Comparison of ENCODE assay signal across 8 cellular contexts in the genomic region with DNA sequence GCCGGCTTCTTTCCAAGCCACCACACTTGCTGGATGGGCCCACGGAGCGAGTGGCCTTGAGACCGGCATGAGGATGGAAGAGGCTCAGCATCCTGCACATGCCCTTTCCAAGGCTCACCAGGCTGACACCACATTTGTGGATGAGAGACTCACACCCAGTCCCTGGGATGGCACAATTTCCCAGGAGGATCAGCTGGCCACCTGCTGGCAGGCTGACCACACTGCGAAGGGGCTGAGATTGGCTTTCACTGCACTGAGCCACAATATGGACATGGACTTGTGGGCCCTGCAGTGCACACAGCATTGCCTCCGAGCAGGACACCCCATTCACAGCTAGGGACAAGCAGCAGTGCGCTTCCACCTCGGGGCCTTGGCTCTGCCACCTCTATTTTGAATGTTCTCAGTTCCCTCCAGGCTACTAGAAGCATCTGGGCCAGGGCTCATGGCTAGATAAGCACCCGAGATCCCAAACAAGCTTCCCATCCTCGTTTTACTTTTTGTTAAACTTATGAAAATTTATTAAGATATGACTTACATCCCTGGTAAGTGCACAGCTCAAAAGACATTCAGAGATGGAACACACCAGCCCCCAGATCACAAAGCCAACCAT. TPM values are rescaled to one million over a fixed set of nuclear protein-coding genes. Genes with fewer than 3 reads are reported as not detected.
DNase-seq lines count a peak whose midpoint lies in the region; ATAC-seq, FAIRE-seq and TF ChIP-seq lines count a peak whose summit lies in the region.

No MANE protein-coding gene starts in this region.

- peak; percentile 28 to 74; a peak in 3 of 4 replicates for TF ChIP-seq RAD21 in K562 (CRISPR knock-in tag; conservative IDR thresholded peaks at IDR 0.05 in 1 of 2, IDR thresholded peaks at IDR 0.05 in 1 of 2)

- no peak overlapping the region for H3K4me3 Mint-ChIP-seq in T-cell
- H3K4me3 Mint-ChIP-seq in T-helper 2 cell treated with Interferon-gamma antibody and Interleukin-4, amounts not matched to agents 5 μg/mL and 100 μg/mL, for 36 hours = no peak overlapping the region

- no peaks in the 10 kb centered on the region for H3K27me3 Mint-ChIP-seq in T-cell
- H3K27me3 Mint-ChIP-seq in T-helper 2 cell treated with Interferon-gamma antibody and Interleukin-4, amounts not matched to agents 5 μg/mL and 100 μg/mL, for 36 hours (ENCODE audit: low read depth) = no peaks in the 10 kb centered on the region

- H3K27ac Mint-ChIP-seq in T-cell = no peak overlapping the region
- H3K27ac Mint-ChIP-seq in T-helper 2 cell treated with Interferon-gamma antibody and Interleukin-4, amounts not matched to agents 5 μg/mL and 100 μg/mL, for 36 hours = no peak overlapping the region

- TF ChIP-seq EP300 in K562 (IDR thresholded peaks at IDR 0.05; ENCODE audit: low read length) = no peak

- H3K36me3 Mint-ChIP-seq in T-cell = no peaks in the 10 kb centered on the region
- no peaks in the 10 kb centered on the region for H3K36me3 Mint-ChIP-seq in T-helper 2 cell treated with Interferon-gamma antibody and Interleukin-4, amounts not matched to agents 5 μg/mL and 100 μg/mL, for 36 hours (ENCODE audit: low read depth)

- intact Hi-C loops in K562 (cut with micrococcal nuclease) = no loop called here

- H2AFZ ChIP-seq in K562 (ENCODE audit: low read depth, low read length) = 0 out of 2 replicates have a peak overlapping the region, but pooled peaks have one; percentile 3

- BruUV-seq in K562 (replicated peaks; lab: Mats Ljungman, UMichigan) = no TSS peak

- ATAC-seq in K562 (peak; percentile 93), T-cell (replicated peaks in 1 of 4) (no peak)

- H3K4me2 ChIP-seq in K562 (ENCODE audit: insufficient read depth, low read length) = no peak overlapping the region

- TF ChIP-seq POLR2A in K562 (conservative IDR thresholded peaks at IDR 0.05) = no peak

- peak overlapping the region in 1 of 2 experiments; percentile 75; a peak in 2 of 4 replicates for H3K9ac ChIP-seq in K562 (ENCODE audit: insufficient read depth in 1 of 2, low read depth in 2 of 2, low read length in 2 of 2)

- H3K9me3 ChIP-seq in K562 (replicated peaks; ENCODE audit: control insufficient read depth, insufficient read depth, low read depth, low read length) = no peaks in the 10 kb centered on the region

- peaks cover 0 to 26% of the 10 kb centered on the region in 2 experiments; a peak in 2 of 5 replicates for H3K4me1 ChIP-seq in K562 (replicated peaks in 1 of 2; ENCODE audit: control insufficient read depth in 2 of 2, insufficient read depth in 2 of 2, low read length in 2 of 2)

- H3K36me3 ChIP-seq in K562 (ENCODE audit: control insufficient read depth, insufficient read depth, low read length) = no peaks in the 10 kb centered on the region
- H3K36me3 ChIP-seq in kidney epithelial cell (ENCODE audit: control insufficient read depth, insufficient read depth, low read length) = no peaks in the 10 kb centered on the region

- DNase-seq in COR-L47 (lab: John Stamatoyannopoulos, UW) = peak; percentile 13
- peak in 41 of 76 experiments; percentile 5 to 57 (median 24) for DNase-seq in HUDEP-2 (lab: John Stamatoyannopoulos, UW; ENCODE audit: unreplicated experiment in 76 of 76)
- DNase-seq in K562 (ENCODE audit: extremely low read depth in 1 of 4, low spot score in 3 of 4) = peak; percentile 29 to 59 (median 38)
- no peak for DNase-seq in kidney epithelial cell (ENCODE audit: low read depth)
- no peak for DNase-seq in T-cell
- DNase-seq in T-helper 2 cell treated with Interferon-gamma antibody and Interleukin-4, amounts not matched to agents 5 μg/mL and 100 μg/mL, for 36 hours (ENCODE audit: low spot score) = no peak
- no peak for DNase-seq in activated CD8-positive, alpha-beta memory T cell treated with anti-CD3 and anti-CD28 coated beads for 24 hours
- no peak for DNase-seq in cerebellum (ENCODE audit: low spot score)

- in situ Hi-C loops in K562 (cut with MboI) = no loop called here

- TF ChIP-seq CTCF in K562 (IDR thresholded peaks at IDR 0.05 in 2 of 3, conservative IDR thresholded peaks at IDR 0.05 in 1 of 3; ENCODE audit: insufficient read depth in 2 of 3, low read depth in 1 of 3, low read length in 3 of 3) (peak; percentile 64 to 81 (median 72)), kidney epithelial cell (IDR thresholded peaks at IDR 0.05; ENCODE audit: insufficient read depth, low read length, poor library complexity, severe bottlenecking) (peak; percentile 88)

- FAIRE-seq in K562 (lab: Jason Lieb, UNC) = peak; percentile 83

- H3K27ac ChIP-seq in K562 (ENCODE audit: extremely low read depth, low read depth, low read length) = no peak overlapping the region

- WGBS in K562 (ENCODE audit: insufficient coverage, low coverage, missing lambda C conversion rate) = 44% methylated on average over 10 of the region's 10 CpGs

- H3K27me3 ChIP-seq in K562 (ENCODE audit: control insufficient read depth in 2 of 2, insufficient read depth in 2 of 2, low read length in 2 of 2) = no peaks in the 10 kb centered on the region
- no peaks in the 10 kb centered on the region for H3K27me3 ChIP-seq in kidney epithelial cell (ENCODE audit: control insufficient read depth, insufficient read depth, low read length)

- no peaks in the 10 kb centered on the region for H3K9me3 Mint-ChIP-seq in T-cell
- H3K9me3 Mint-ChIP-seq in T-helper 2 cell treated with Interferon-gamma antibody and Interleukin-4, amounts not matched to agents 5 μg/mL and 100 μg/mL, for 36 hours = no peaks in the 10 kb centered on the region

- POLR2A ChIA-PET in K562 (lab: Yijun Ruan, JAX) (interaction anchor here (1.3 kb wide), 1 partner anchor 37 kb away, joined by 7 read pairs; no protein-coding TSS in a partner anchor), T-cell (lab: Charles Lee) (no interaction called here)

- H3K4me1 Mint-ChIP-seq in T-cell = no peaks in the 10 kb centered on the region
- no peaks in the 10 kb centered on the region for H3K4me1 Mint-ChIP-seq in T-helper 2 cell treated with Interferon-gamma antibody and Interleukin-4, amounts not matched to agents 5 μg/mL and 100 μg/mL, for 36 hours (ENCODE audit: low read depth)

- no peaks in the 10 kb centered on the region for H3K79me2 ChIP-seq in K562 (ENCODE audit: control insufficient read depth, insufficient read depth, low read length)

- H4K20me1 ChIP-seq in K562 (replicated peaks; ENCODE audit: control insufficient read depth, insufficient read depth, low read length) = no peaks in the 10 kb centered on the region

- no peaks in the 10 kb centered on the region for H3K9me1 ChIP-seq in K562 (ENCODE audit: control insufficient read depth, insufficient read depth, low read length)

- H3K4me3 ChIP-seq in K562 (no peak overlapping the region), kidney epithelial cell (ENCODE audit: low read depth, low read length) (no peak overlapping the region)

- CTCF ChIA-PET in K562 (lab: Yijun Ruan, JAX; ENCODE audit: low intra/inter-chr PET ratio) = no interaction called here
- CTCF ChIA-PET in T-cell (lab: Charles Lee) = no interaction called here

TF ChIP-seq in K562, 482 proteins besides CTCF, POLR2A, EP300 and RAD21 (continues in another document):
- no peak for TF ChIP-seq PHF21A (IDR thresholded peaks at IDR 0.05; ENCODE audit: borderline replicate concordance, low read depth)
- TF ChIP-seq HEY1 (CRISPR knock-in tag; IDR thresholded peaks at IDR 0.05; ENCODE audit: borderline replicate concordance) = no peak
- TF ChIP-seq SRSF3 (IDR thresholded peaks at IDR 0.05; ENCODE audit: insufficient read depth, low read length) = no peak
- TF ChIP-seq SIN3A (IDR thresholded peaks at IDR 0.05; ENCODE audit: borderline replicate concordance in 2 of 2, control insufficient read depth in 1 of 2, low read depth in 2 of 2, low read length in 2 of 2) = no peak
- TF ChIP-seq NFATC3 (IDR thresholded peaks at IDR 0.05) = no peak
- TF ChIP-seq DPF2 (IDR thresholded peaks at IDR 0.05) = no peak
- TF ChIP-seq TFAP4 (CRISPR knock-in tag; IDR thresholded peaks at IDR 0.05; ENCODE audit: borderline replicate concordance) = peak; percentile 41; the same call in 1 of the 2 replicates
- TF ChIP-seq ZNF717 (CRISPR knock-in tag; IDR thresholded peaks at IDR 0.05) = no peak
- no peak for TF ChIP-seq TAF9B (IDR thresholded peaks at IDR 0.05; ENCODE audit: partially characterized antibody)
- no peak for TF ChIP-seq CCAR2 (IDR thresholded peaks at IDR 0.05; ENCODE audit: low read depth, low read length)
- no peak for TF ChIP-seq TEAD4 (IDR thresholded peaks at IDR 0.05; ENCODE audit: low read length)
- TF ChIP-seq TEAD4 (CRISPR knock-in tag; IDR thresholded peaks at IDR 0.05; ENCODE audit: borderline replicate concordance) = no peak
- no peak for TF ChIP-seq RAD51 (IDR thresholded peaks at IDR 0.05; ENCODE audit: borderline replicate concordance, low read depth)
- no peak for TF ChIP-seq ZBTB17 (CRISPR knock-in tag; IDR thresholded peaks at IDR 0.05)
- TF ChIP-seq NR2F6 (CRISPR knock-in tag; IDR thresholded peaks at IDR 0.05) = no peak

RNA-seq across cellular contexts. Expression of gene KSR1, which starts 25.3 kb away (rescaled TPM):
- total RNA-seq in K562 (2011; cell fraction: chromatin; rRNA removed; ENCODE audit: low replicate concordance) = 221 and 371 TPM in 2 replicates
- 168 and 203 TPM in 2 replicates for total RNA-seq in K562 (2011; cell fraction: nucleolus; rRNA removed)
- 226 and 236 TPM in 2 replicates for total RNA-seq in K562 (2011; cell fraction: nucleoplasm; rRNA removed)
- 17.8 and 18.2 TPM in 2 replicates for total RNA-seq in K562 (2014; rRNA removed)
- 14.7 and 18.4 TPM in 2 replicates for total RNA-seq in K562 (2014; rRNA removed; fragmentation: Illumina TruSeq; extraction: Trizol)
- total RNA-seq in K562 (2015; rRNA removed; fragmentation: Illumina TruSeq; extraction: Trizol) = 9.6 and 10.9 TPM in 2 replicates
- total RNA-seq in K562 (2021) = 48.0 and 51.7 TPM in 2 replicates
- 16.4 and 20.2 TPM in 2 replicates for polyA plus RNA-seq in K562 (2011; rRNA removed)
- 9.1 and 16.1 TPM in 2 replicates for polyA plus RNA-seq in K562 (2011; cell fraction: cytosol; rRNA removed)
- 52.3 and 120 TPM in 2 replicates for polyA plus RNA-seq in K562 (2011; cell fraction: nucleus; rRNA removed)
- polyA plus RNA-seq in K562 (2012) = 27.7 and 56.2 TPM in 2 replicates
- polyA plus RNA-seq in K562 (2014; fragmentation: Illumina TruSeq; extraction: Trizol) = 36.9 and 38.0 TPM in 2 replicates
- 1 to 10 TPM; 1.4 TPM for polyA plus RNA-seq in K562 (2014; fragmentation: Nextera tagmentation; extraction: Ambion mirVana)
- 29.4 and 33.6 TPM in 2 replicates for polyA plus RNA-seq in K562 (2014; rRNA removed)
- polyA minus RNA-seq in K562 (2011; rRNA and poly(A)+ RNA removed) = 19.1 and 30.3 TPM in 2 replicates
- polyA minus RNA-seq in K562 (2011; cell fraction: cytosol; rRNA and poly(A)+ RNA removed) = 12.2 and 19.3 TPM in 2 replicates
- polyA minus RNA-seq in K562 (2011; cell fraction: nucleus; rRNA and poly(A)+ RNA removed) = 31.8 and 39.9 TPM in 2 replicates
- 11.2 and 14.9 TPM in 2 replicates for total RNA-seq in kidney epithelial cell
- 10 to 100 TPM; 26.8 to 35.8 (median 27.6) TPM for total RNA-seq in T-cell
- total RNA-seq in cerebellum = 43.8 TPM

Comparison
In these comparisons a context has a peak if more than half of its experiments do, and no peak if none do; other contexts are left out.
1. DNase-seq: peak in COR-L47 (single experiment), HUDEP-2 (41 of 76) and K562 (4 of 4); none in kidney epithelial cell (single experiment), T-cell (0 of 34), T-helper 2 cell treated with Interferon-gamma antibody and Interleukin-4, amounts not matched to agents 5 μg/mL and 100 μg/mL, for 36 hours (single experiment), activated CD8-positive, alpha-beta memory T cell treated with anti-CD3 and anti-CD28 coated beads for 24 hours (single experiment) and cerebellum (single experiment).